ENCODE assay signal across 8 cellular contexts in genomic region chr5:146751781-146752401, GRCh38.
DNase-seq lines count a peak whose midpoint lies in the region; ATAC-seq, FAIRE-seq and TF ChIP-seq lines count a peak whose summit lies in the region.

No MANE protein-coding gene starts in this region.

- H4K20me1 ChIP-seq in H1 (replicated peaks in 1 of 2; ENCODE audit: control insufficient read depth in 1 of 2, insufficient read depth in 2 of 2, low read length in 2 of 2): no peaks in the 10 kb centered on the region

- H2AFZ ChIP-seq in H1 (ENCODE audit: low read length): no peak overlapping the region

- no peak overlapping the region for H2BK120ac ChIP-seq in H1 (replicated peaks; ENCODE audit: low read depth, low read length)

- no peak overlapping the region for H3K18ac ChIP-seq in H1 (ENCODE audit: extremely low read depth, low read length)

- no peaks in the 10 kb centered on the region for H3K79me2 ChIP-seq in H1 (ENCODE audit: control insufficient read depth in 1 of 2, insufficient read depth in 2 of 2, low read length in 2 of 2)

- CTCF ChIA-PET in H1 (lab: Charles Lee; ENCODE audit: partially characterized antibody): interaction anchor here (1.2 kb wide), 1 partner anchor 214 kb away, joined by 3 read pairs; no protein-coding TSS in a partner anchor

- no peaks in the 10 kb centered on the region for H3K27me3 Mint-ChIP-seq in T-helper 17 cell

- H3K4me3 Mint-ChIP-seq in T-helper 17 cell: peak overlapping the region; percentile 82

- H3K4me1 Mint-ChIP-seq in T-helper 17 cell: peaks cover 39% of the 10 kb centered on the region

- no peaks in the 10 kb centered on the region; a peak in 2 of 8 replicates for H3K36me3 ChIP-seq in H1 (ENCODE audit: control insufficient read depth in 2 of 4, insufficient read depth in 4 of 4, low read length in 3 of 4)

- H4K5ac ChIP-seq in H1 (ENCODE audit: insufficient read length, low read depth, low read length): no peak overlapping the region

- H2BK5ac ChIP-seq in H1 (ENCODE audit: low read depth, low read length): peak overlapping the region; percentile 11; the same call in 1 of the 2 replicates

- H2BK12ac ChIP-seq in H1 (ENCODE audit: low read depth, low read length): no peak overlapping the region

- no peak overlapping the region for H3K4me3 ChIP-seq in H1 (ENCODE audit: extremely low read depth in 1 of 4, insufficient read depth in 2 of 4, low read depth in 3 of 4, low read length in 4 of 4)

- H3K4me2 ChIP-seq in H1 (ENCODE audit: insufficient read depth in 1 of 2, low read depth in 2 of 2, low read length in 2 of 2): no peak overlapping the region

- no peak overlapping the region for H2AK5ac ChIP-seq in H1 (ENCODE audit: low read depth, low read length)

- no peak overlapping the region for H3K27ac ChIP-seq in H1 (ENCODE audit: low read depth, low read length)

- no peaks in the 10 kb centered on the region for H3K23me2 ChIP-seq in H1 (ENCODE audit: low read depth, low read length)

- in situ Hi-C loops in ACHN (cut with HindIII; ENCODE audit: low pct_ligation_motif_present, low pct_unique_long_range_greater_than_20kb, low sequenced_read_pairs): no loop called here

- no peak overlapping the region for H3K9ac ChIP-seq in H1 (replicated peaks in 1 of 4; ENCODE audit: extremely low read depth in 1 of 4, low read depth in 3 of 4, low read length in 3 of 4)

- no peak for FAIRE-seq in H1 (lab: Jason Lieb, UNC)

- peak; percentile 96 for ATAC-seq in GM18499 (IDR thresholded peaks at IDR 0.05; ENCODE audit: insufficient read depth, unreplicated experiment)
- ATAC-seq in HG02623 (IDR thresholded peaks at IDR 0.05; ENCODE audit: unreplicated experiment): peak; percentile 98
- peak; percentile 99 for ATAC-seq in T-helper 17 cell

- DNase-seq in T-helper 17 cell (peak in 2 of 3 donors; percentile 19 to 43), H1 (ENCODE audit: low read depth in 1 of 2, low spot score in 2 of 2) (no peak), ACHN (no peak), hippocampal formation (lab: John Stamatoyannopoulos, UW) (no peak), epidermal melanocyte (ENCODE audit: insufficient read length, low spot score) (no peak), NCI-H2227 (lab: John Stamatoyannopoulos, UW; ENCODE audit: unreplicated experiment) (no peak)

- no peak for TF ChIP-seq POLR2A in H1 (IDR thresholded peaks at IDR 0.05; ENCODE audit: control extremely low read depth in 1 of 2, low read depth in 2 of 2, low read length in 2 of 2)

- no peak overlapping the region for H3K14ac ChIP-seq in H1 (ENCODE audit: insufficient read length)

- no peak overlapping the region; the same call in 1 of the 2 replicates for H2BK15ac ChIP-seq in H1 (ENCODE audit: low read length)

- H3K9me3 ChIP-seq in T-helper 17 cell (ENCODE audit: control insufficient read depth, low read length, poor library complexity, severe bottlenecking): no peaks in the 10 kb centered on the region
- H3K9me3 ChIP-seq in H1 (ENCODE audit: insufficient read depth in 2 of 2, low read depth in 1 of 2, low read length in 1 of 2): peaks cover 0 to 6% of the 10 kb centered on the region in 2 experiments; a peak in 2 of 4 replicates

- no peak overlapping the region for H3K23ac ChIP-seq in H1 (ENCODE audit: insufficient read length)

- no peak for TF ChIP-seq EP300 in H1 (IDR thresholded peaks at IDR 0.05; ENCODE audit: borderline replicate concordance in 1 of 2, low read depth in 2 of 2, low read length in 2 of 2)

- no peak overlapping the region for H2BK20ac ChIP-seq in H1 (ENCODE audit: low read length)

- H3K4me1 ChIP-seq in H1 (replicated peaks in 1 of 4; ENCODE audit: control insufficient read depth in 3 of 4, insufficient read depth in 4 of 4, low read length in 3 of 4): no peaks in the 10 kb centered on the region; a peak in 1 of 7 replicates

- no peak overlapping the region for H4K91ac ChIP-seq in H1 (replicated peaks; ENCODE audit: insufficient read length, low read length)

- 93% methylated on average over 3 of the region's 3 CpGs; no CpG with 5 or more reads in 1 of the 2 experiments for WGBS in H1 (ENCODE audit: extremely low coverage in 1 of 2, insufficient coverage in 1 of 2, insufficient read length in 1 of 2, insufficient replicate concordance in 2 of 2, low coverage in 1 of 2, low lambda C conversion rate in 2 of 2, missing lambda C conversion rate in 1 of 2), 2 experiments

- no peak for TF ChIP-seq RAD21 in H1 (IDR thresholded peaks at IDR 0.05 in 1 of 2, conservative IDR thresholded peaks at IDR 0.05 in 1 of 2; ENCODE audit: low read depth in 2 of 2, low read length in 2 of 2)

- no peaks in the 10 kb centered on the region for H3K36me3 Mint-ChIP-seq in T-helper 17 cell (ENCODE audit: low read depth)

- no peaks in the 10 kb centered on the region for H3K27me3 ChIP-seq in H1 (replicated peaks in 1 of 4; ENCODE audit: control insufficient read depth in 3 of 4, extremely low read depth in 1 of 4, insufficient read depth in 3 of 4, low read length in 3 of 4)

- no peak overlapping the region for H4K8ac ChIP-seq in H1 (ENCODE audit: extremely low read depth, insufficient read depth, low read length)

- H3K79me1 ChIP-seq in H1 (ENCODE audit: low read depth, low read length): no peaks in the 10 kb centered on the region

- no peak overlapping the region for H3K4ac ChIP-seq in H1 (replicated peaks; ENCODE audit: insufficient read length, low read depth, low read length)

- peak overlapping the region; percentile 96 for H3K27ac Mint-ChIP-seq in T-helper 17 cell

- H3K56ac ChIP-seq in H1 (replicated peaks; ENCODE audit: insufficient read length, low read depth, low read length): no peak overlapping the region

- POLR2A ChIA-PET in H1 (lab: Charles Lee; ENCODE audit: partially characterized antibody): no interaction called here

- TF ChIP-seq CTCF in H1 (IDR thresholded peaks at IDR 0.05; ENCODE audit: control extremely low read depth in 1 of 3, insufficient read depth in 1 of 3, low read depth in 1 of 3, low read length in 3 of 3): no peak

TF ChIP-seq in H1, 55 proteins besides CTCF, POLR2A, EP300 and RAD21 (continues in another document):
- TF ChIP-seq CEBPB (IDR thresholded peaks at IDR 0.05; ENCODE audit: low read depth, low read length): no peak
- TF ChIP-seq KDM5A (IDR thresholded peaks at IDR 0.05; ENCODE audit: low read length): no peak
- TF ChIP-seq SRF (IDR thresholded peaks at IDR 0.05; ENCODE audit: low read depth, low read length): no peak
- TF ChIP-seq GABPA (IDR thresholded peaks at IDR 0.05; ENCODE audit: borderline replicate concordance, insufficient read depth, low read length): no peak
- no peak for TF ChIP-seq CHD2 (IDR thresholded peaks at IDR 0.05; ENCODE audit: low read length)
- TF ChIP-seq SIN3A (conservative IDR thresholded peaks at IDR 0.05 in 1 of 2, IDR thresholded peaks at IDR 0.05 in 1 of 2; ENCODE audit: low read depth in 1 of 2, low read length in 2 of 2): no peak
- no peak for TF ChIP-seq NANOG (IDR thresholded peaks at IDR 0.05; ENCODE audit: insufficient read depth, low read depth, low read length, poor library complexity, severe bottlenecking)
- TF ChIP-seq HDAC2 (IDR thresholded peaks at IDR 0.05; ENCODE audit: borderline replicate concordance in 1 of 2, low read depth in 2 of 2, low read length in 2 of 2): no peak
- TF ChIP-seq RBBP5 (IDR thresholded peaks at IDR 0.05; ENCODE audit: borderline replicate concordance, low read depth, low read length): no peak
- no peak for TF ChIP-seq RXRA (IDR thresholded peaks at IDR 0.05; ENCODE audit: insufficient read depth, low read depth, low read length)

Comparison
In these comparisons a context has a peak if more than half of its experiments do, and no peak if none do; other contexts are left out.
1. DNase-seq: peak in T-helper 17 cell (2 of 3); none in H1 (0 of 2), ACHN (single experiment), hippocampal formation (0 of 2), epidermal melanocyte (single experiment) and NCI-H2227 (single experiment).
2. Peak in every context shown above with its lines, with median percentiles within 50 percentile points of each other: ATAC-seq.